13 cellular contexts compared by ENCODE assay signal in genomic region chr4:189033801-189034347, GRCh38.
A peak's percentile ranks its signal among the peaks of the same experiment; 100 is the strongest.
DNase-seq lines count a peak whose midpoint lies in the region; TF ChIP-seq lines count a peak whose summit lies in the region.
"Had no signal": no experiment of that assay in that cellular context is flagged by ENCODE, and none has a peak within 500 bp of the region (broad histone marks: within the 10 kb centered on the region; RNA-seq: fewer than 3 reads in every experiment).

No MANE protein-coding gene starts in this region.

- H4K20me1 ChIP-seq in Karpas-422 (ENCODE audit: insufficient read depth, low read depth, low read length): no peaks in the 10 kb centered on the region
- H4K20me1 ChIP-seq in SU-DHL-6 (ENCODE audit: low read depth, low read length): no peaks in the 10 kb centered on the region
- H4K20me1 ChIP-seq in osteoblast (ENCODE audit: insufficient read depth, low read length): no peaks in the 10 kb centered on the region

- peak overlapping the region; percentile 31 for H3K4me3 ChIP-seq in Karpas-422 (ENCODE audit: low read length)
- no peak overlapping the region for H3K4me3 ChIP-seq in SU-DHL-6 (ENCODE audit: insufficient read depth, low read length, poor library complexity, severe bottlenecking)
- H3K4me3 ChIP-seq in esophagus muscularis mucosa: no peak overlapping the region
- no peak overlapping the region for H3K4me3 ChIP-seq in osteoblast (ENCODE audit: insufficient read depth, low read length)
- H3K4me3 ChIP-seq: HAP-1 had no signal

- H2AFZ ChIP-seq in Karpas-422 (ENCODE audit: low read length) (no peak overlapping the region), SU-DHL-6 (ENCODE audit: low read depth, low read length, severe bottlenecking) (no peak overlapping the region), osteoblast (ENCODE audit: low read length) (no peak overlapping the region)

- H3K27me3 ChIP-seq in Karpas-422 (ENCODE audit: low read length): no peaks in the 10 kb centered on the region
- no peaks in the 10 kb centered on the region for H3K27me3 ChIP-seq in SU-DHL-6 (ENCODE audit: low read length)
- no peaks in the 10 kb centered on the region for H3K27me3 ChIP-seq in esophagus muscularis mucosa
- H3K27me3 ChIP-seq in osteoblast (ENCODE audit: insufficient read depth, low read length): no peaks in the 10 kb centered on the region
- H3K27me3 ChIP-seq: BE2C had no signal

- no peaks in the 10 kb centered on the region for H3K36me3 ChIP-seq in Karpas-422 (ENCODE audit: insufficient read depth, low read length)
- no peaks in the 10 kb centered on the region for H3K36me3 ChIP-seq in SU-DHL-6 (ENCODE audit: low read length)
- no peaks in the 10 kb centered on the region for H3K36me3 ChIP-seq in esophagus muscularis mucosa
- H3K36me3 ChIP-seq in osteoblast (ENCODE audit: insufficient read depth, low read length): no peaks in the 10 kb centered on the region
- H3K36me3 ChIP-seq: BE2C, HAP-1 had no signal

- TF ChIP-seq CTCF in SU-DHL-6 (IDR thresholded peaks at IDR 0.05; ENCODE audit: insufficient read depth, low read length, poor library complexity, severe bottlenecking) (no peak), esophagus muscularis mucosa (IDR thresholded peaks at IDR 0.05) (no peak), osteoblast (IDR thresholded peaks at IDR 0.05; ENCODE audit: extremely low read depth, low read depth, low read length) (no peak), GM20000 (IDR thresholded peaks at IDR 0.05; ENCODE audit: extremely low read depth, missing control alignments) (no peak)

- no peaks in the 10 kb centered on the region for H3K9me3 ChIP-seq in Karpas-422 (ENCODE audit: low read length)
- H3K9me3 ChIP-seq in SU-DHL-6 (ENCODE audit: insufficient read depth, low read length): no peaks in the 10 kb centered on the region
- H3K9me3 ChIP-seq in esophagus muscularis mucosa: no peaks in the 10 kb centered on the region
- H3K9me3 ChIP-seq in osteoblast (ENCODE audit: low read depth, low read length): no peaks in the 10 kb centered on the region
- H3K9me3 ChIP-seq: BE2C, Caco-2, HAP-1 had no signal

- no peaks in the 10 kb centered on the region for H3F3A ChIP-seq in SU-DHL-6 (ENCODE audit: insufficient read depth)

- no peaks in the 10 kb centered on the region for H3K9me2 ChIP-seq in Karpas-422 (replicated peaks; ENCODE audit: insufficient read depth, low read length)
- H3K9me2 ChIP-seq in SU-DHL-6 (replicated peaks; ENCODE audit: insufficient read depth, low read length): no peaks in the 10 kb centered on the region

- no peak for TF ChIP-seq EP300 in esophagus muscularis mucosa (IDR thresholded peaks at IDR 0.05)

- peak; percentile 92 for DNase-seq in Karpas-422
- DNase-seq in esophagus muscularis mucosa (ENCODE audit: extremely low spot score): peak; percentile 80
- peak; percentile 43 for DNase-seq in osteoblast (ENCODE audit: insufficient read length, low spot score, missing footprints)
- DNase-seq in NCI-H82 treated with DMSO at 0.1 percent for 48 hours (lab: John Stamatoyannopoulos, UW; ENCODE audit: unreplicated experiment): no peak
- DNase-seq in NCI-H2029 (lab: John Stamatoyannopoulos, UW): no peak
- no peak for DNase-seq in GM20000 (ENCODE audit: low spot score)
- DNase-seq: ACHN; BE2C; C1 segment of cervical spinal cord; Caco-2; CD4-positive, CD25-positive, alpha-beta regulatory T cell had no signal

- intact Hi-C loops in esophagus muscularis mucosa (cut with DNase I): no loop called here

- no peaks in the 10 kb centered on the region for H3K79me2 ChIP-seq in Karpas-422 (ENCODE audit: low read length)
- no peaks in the 10 kb centered on the region for H3K79me2 ChIP-seq in SU-DHL-6 (ENCODE audit: insufficient read depth, low read length)
- H3K79me2 ChIP-seq in osteoblast (ENCODE audit: insufficient read depth, low read length): no peaks in the 10 kb centered on the region

- TF ChIP-seq POLR2A in esophagus muscularis mucosa (IDR thresholded peaks at IDR 0.05; ENCODE audit: low read depth): no peak

- H3K4me2 ChIP-seq in Karpas-422 (ENCODE audit: low read depth, low read length, poor library complexity, severe bottlenecking): peak overlapping the region; percentile 73
- no peak overlapping the region for H3K4me2 ChIP-seq in SU-DHL-6 (ENCODE audit: low read depth, low read length, poor library complexity, severe bottlenecking)
- no peak overlapping the region for H3K4me2 ChIP-seq in osteoblast (ENCODE audit: insufficient read depth, low read length)

- H3K27ac ChIP-seq in Karpas-422 (ENCODE audit: low read length) (peak overlapping the region; percentile 99), SU-DHL-6 (ENCODE audit: low read depth, low read length) (peak overlapping the region; percentile 80), esophagus muscularis mucosa (replicated peaks in 1 of 4) (no peak overlapping the region), osteoblast (ENCODE audit: low read depth, low read length) (no peak overlapping the region)

- peak overlapping the region; percentile 56 for H3K9ac ChIP-seq in Karpas-422 (ENCODE audit: low read length)
- no peak overlapping the region for H3K9ac ChIP-seq in SU-DHL-6 (ENCODE audit: low read length)

- H3K4me1 ChIP-seq in Karpas-422 (ENCODE audit: low read length) (peaks cover 74% of the 10 kb centered on the region), esophagus muscularis mucosa (no peaks in the 10 kb centered on the region), osteoblast (ENCODE audit: insufficient read depth, low read length) (no peaks in the 10 kb centered on the region)
- H3K4me1 ChIP-seq: Caco-2, HAP-1 had no signal

- WGBS in esophagus muscularis mucosa: 84% methylated on average over 13 of the region's 13 CpGs

Comparison
In these comparisons a context has a peak if more than half of its experiments do, and no peak if none do; other contexts are left out.
1. DNase-seq: peak in Karpas-422 (single experiment), esophagus muscularis mucosa (single experiment) and osteoblast (single experiment); none in NCI-H82 treated with DMSO at 0.1 percent for 48 hours (single experiment), NCI-H2029 (single experiment) and GM20000 (single experiment).
2. H3K27ac ChIP-seq: peak in Karpas-422 (single experiment) and SU-DHL-6 (single experiment); none in esophagus muscularis mucosa (0 of 4) and osteoblast (single experiment).